Comparison of ENCODE assay signal across 10 cellular contexts in the genomic region with DNA sequence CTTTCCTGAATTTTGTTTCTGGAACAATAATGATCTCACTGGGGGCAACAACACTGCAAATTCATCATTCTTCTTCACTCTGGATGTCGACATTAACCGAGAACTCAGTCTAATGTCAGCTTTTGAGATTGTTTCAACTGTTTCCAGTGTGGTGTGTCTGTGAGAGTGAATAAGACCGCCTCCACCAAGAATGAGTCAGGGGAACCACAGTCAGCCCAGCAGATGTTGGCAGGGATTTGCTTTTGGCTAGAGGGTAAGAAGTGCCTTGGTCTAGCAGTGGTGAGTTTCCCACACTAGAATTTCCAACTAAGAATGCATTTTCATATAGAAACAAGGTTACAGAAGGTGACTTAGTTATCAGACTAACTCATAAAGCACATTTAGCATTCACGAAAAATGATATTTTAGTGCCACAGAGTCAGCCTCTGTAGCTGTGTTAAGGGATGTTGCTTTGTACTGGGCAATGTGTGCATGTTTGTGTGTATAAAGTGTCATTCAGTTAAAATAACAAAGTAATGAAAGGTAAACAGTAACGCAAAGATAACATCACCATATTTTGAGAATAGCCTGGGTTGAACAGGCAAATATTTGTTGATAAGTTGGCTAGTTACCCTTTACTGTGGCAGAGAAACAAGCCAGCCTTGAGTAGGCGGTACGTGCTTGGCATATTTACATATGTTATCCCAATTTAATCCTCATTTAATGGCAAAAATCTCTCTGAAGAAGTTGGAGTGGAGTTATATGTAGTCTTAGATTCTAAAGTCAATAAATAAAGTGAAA. TPM values are rescaled to one million over a fixed set of nuclear protein-coding genes. Genes with fewer than 3 reads are reported as not detected.
A peak's percentile ranks its signal among the peaks of the same experiment; 100 is the strongest.
DNase-seq lines count a peak whose midpoint lies in the region; ATAC-seq, FAIRE-seq and TF ChIP-seq lines count a peak whose summit lies in the region.
"Had no signal": no experiment of that assay in that cellular context is flagged by ENCODE, and none has a peak within 500 bp of the region (broad histone marks: within the 10 kb centered on the region; RNA-seq: fewer than 3 reads in every experiment).

No MANE protein-coding gene starts in this region.

- DNase-seq in HS-5 (ENCODE audit: low read depth) = peak; percentile 62
- DNase-seq in bronchial epithelial cell (ENCODE audit: low read depth) = peak; percentile 81
- no peak for DNase-seq in sciatic nerve (ENCODE audit: low spot score)
- no peak for DNase-seq in COLO668 (lab: John Stamatoyannopoulos, UW; ENCODE audit: unreplicated experiment)
- DNase-seq in NCI-H128 (lab: John Stamatoyannopoulos, UW; ENCODE audit: unreplicated experiment) = no peak
- DNase-seq: small intestine had no signal

- no peak for FAIRE-seq in bronchial epithelial cell (lab: Jason Lieb, UNC)
- FAIRE-seq: endometrium, small intestine had no signal

- no peak for TF ChIP-seq CTCF in bronchial epithelial cell (IDR thresholded peaks at IDR 0.05; ENCODE audit: insufficient read depth, low read length, severe bottlenecking)

- no peaks in the 10 kb centered on the region for H3K36me3 ChIP-seq in bronchial epithelial cell (ENCODE audit: control insufficient read depth, insufficient read depth, low read length)

- peaks cover 4% of the 10 kb centered on the region for H3K27me3 ChIP-seq in bronchial epithelial cell (ENCODE audit: control insufficient read depth, insufficient read depth, low read length)

- intact Hi-C loops in sciatic nerve (cut with DNase I) = no loop called here

- no peak overlapping the region for H3K4me3 ChIP-seq in bronchial epithelial cell (ENCODE audit: low read depth, low read length)

- ATAC-seq in GM18868 (IDR thresholded peaks at IDR 0.05; ENCODE audit: unreplicated experiment) = peak; percentile 82
- ATAC-seq in sciatic nerve = peak; percentile 62
- ATAC-seq in GM18517 (IDR thresholded peaks at IDR 0.05; ENCODE audit: unreplicated experiment) = no peak
- ATAC-seq in HG02642 (IDR thresholded peaks at IDR 0.05; ENCODE audit: poor library complexity, unreplicated experiment) = no peak

RNA-seq across cellular contexts. Expression of gene DRD3, which starts 33.8 kb away (rescaled TPM):
- not detected in 2 replicates for total RNA-seq in bronchial epithelial cell
- total RNA-seq in sciatic nerve = not detected

Comparison
In these comparisons a context has a peak if more than half of its experiments do, and no peak if none do; other contexts are left out.
1. ATAC-seq: peak in GM18868 (single experiment) and sciatic nerve (single experiment); none in GM18517 (single experiment) and HG02642 (single experiment).
2. DNase-seq: peak in HS-5 (single experiment) and bronchial epithelial cell (single experiment); none in sciatic nerve (single experiment), COLO668 (single experiment) and NCI-H128 (single experiment).